ENCODE assay signal across 1 cellular context in the genomic region with DNA sequence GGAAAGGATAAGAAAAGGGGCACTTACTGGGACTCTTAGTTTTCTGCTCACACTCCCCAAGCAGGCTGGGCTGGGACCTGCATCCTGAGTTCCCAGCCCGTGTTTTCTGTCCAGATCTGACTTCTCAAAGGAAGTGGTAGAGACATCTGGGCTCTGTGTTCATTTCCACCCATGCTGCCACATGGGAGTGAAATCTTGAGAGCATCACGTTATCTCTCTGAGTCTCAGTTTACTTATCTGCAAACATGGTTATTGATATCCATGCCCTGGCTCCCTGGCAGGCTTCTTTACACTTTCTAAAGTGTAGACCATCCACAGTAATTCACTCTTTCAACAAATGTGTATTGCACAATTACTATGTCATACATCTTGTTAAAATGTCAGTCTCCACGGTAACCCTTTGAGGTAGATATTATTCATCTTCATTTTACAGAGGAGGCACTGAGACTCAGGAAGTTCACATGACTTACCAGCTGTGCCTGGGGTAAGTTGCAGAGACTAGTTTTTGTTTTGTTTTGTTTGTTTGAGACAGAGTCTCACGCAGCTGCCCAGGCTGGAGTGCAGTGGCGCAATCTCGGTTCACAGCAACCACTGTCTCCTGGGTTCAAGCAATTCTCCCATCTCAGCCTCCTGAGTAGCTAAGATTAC.
TF ChIP-seq lines count a peak whose summit lies in the region.

No MANE protein-coding gene starts in this region.

TF ChIP-seq in HepG2, 621 proteins besides CTCF, POLR2A, EP300 and RAD21 (continued from another document and continues in another):
- TF ChIP-seq REST (IDR thresholded peaks at IDR 0.05; ENCODE audit: borderline replicate concordance in 1 of 2, low read depth in 1 of 2, low read length in 2 of 2) (no peak), ZFAT (CRISPR knock-in tag; conservative IDR thresholded peaks at IDR 0.05) (no peak), PRDM15 (CRISPR knock-in tag; IDR thresholded peaks at IDR 0.05) (no peak), SNAI1 (CRISPR knock-in tag; IDR thresholded peaks at IDR 0.05; ENCODE audit: borderline replicate concordance) (no peak), ZNF17 (CRISPR knock-in tag; IDR thresholded peaks at IDR 0.05) (no peak), JUND (CRISPR knock-in tag; IDR thresholded peaks at IDR 0.05) (no peak), CEBPG (CRISPR knock-in tag; IDR thresholded peaks at IDR 0.05) (peak; percentile 86), MLXIP (CRISPR knock-in tag; IDR thresholded peaks at IDR 0.05; ENCODE audit: borderline replicate concordance) (no peak), ZNF543 (CRISPR knock-in tag; IDR thresholded peaks at IDR 0.05) (no peak), ETV6 (CRISPR knock-in tag; conservative IDR thresholded peaks at IDR 0.05) (no peak), ZNF879 (CRISPR knock-in tag; IDR thresholded peaks at IDR 0.05) (no peak), POLR2AphosphoS2 (IDR thresholded peaks at IDR 0.05; ENCODE audit: low read depth, low read length) (no peak), PAXIP1 (CRISPR knock-in tag; conservative IDR thresholded peaks at IDR 0.05) (0 out of 2 replicates have a peak, but pooled peaks have one; percentile 18)
- TF ChIP-seq, protein P1, sequence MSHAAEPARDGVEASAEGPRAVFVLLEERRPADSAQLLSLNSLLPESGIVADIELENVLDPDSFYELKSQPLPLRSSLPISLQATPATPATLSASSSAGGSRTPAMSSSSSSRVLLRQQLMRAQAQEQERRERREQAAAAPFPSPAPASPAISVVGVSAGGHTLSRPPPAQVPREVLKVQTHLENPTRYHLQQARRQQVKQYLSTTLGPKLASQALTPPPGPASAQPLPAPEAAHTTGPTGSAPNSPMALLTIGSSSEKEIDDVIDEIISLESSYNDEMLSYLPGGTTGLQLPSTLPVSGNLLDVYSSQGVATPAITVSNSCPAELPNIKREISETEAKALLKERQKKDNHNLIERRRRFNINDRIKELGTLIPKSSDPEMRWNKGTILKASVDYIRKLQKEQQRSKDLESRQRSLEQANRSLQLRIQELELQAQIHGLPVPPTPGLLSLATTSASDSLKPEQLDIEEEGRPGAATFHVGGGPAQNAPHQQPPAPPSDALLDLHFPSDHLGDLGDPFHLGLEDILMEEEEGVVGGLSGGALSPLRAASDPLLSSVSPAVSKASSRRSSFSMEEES (CRISPR knock-in tag; IDR thresholded peaks at IDR 0.05): 0 out of 2 replicates have a peak, but pooled peaks have one; percentile 44
- TF ChIP-seq, protein P2, sequence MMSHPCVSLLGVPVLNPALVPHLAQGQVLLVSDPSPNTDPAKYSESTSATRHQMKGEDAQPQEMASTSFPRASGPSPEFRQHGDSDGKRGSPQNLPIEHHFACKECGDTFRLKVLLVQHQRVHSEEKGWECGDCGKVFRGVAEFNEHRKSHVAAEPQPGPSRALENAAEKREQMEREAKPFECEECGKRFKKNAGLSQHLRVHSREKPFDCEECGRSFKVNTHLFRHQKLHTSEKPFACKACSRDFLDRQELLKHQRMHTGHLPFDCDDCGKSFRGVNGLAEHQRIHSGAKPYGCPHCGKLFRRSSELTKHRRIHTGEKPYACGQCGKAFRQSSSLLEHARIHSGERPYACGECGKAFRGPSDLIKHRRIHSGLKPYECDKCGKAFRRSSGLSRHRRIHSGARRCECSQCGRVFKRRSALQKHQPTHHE (CRISPR knock-in tag; IDR thresholded peaks at IDR 0.05; ENCODE audit: borderline replicate concordance): no peak
- TF ChIP-seq, protein P3, sequence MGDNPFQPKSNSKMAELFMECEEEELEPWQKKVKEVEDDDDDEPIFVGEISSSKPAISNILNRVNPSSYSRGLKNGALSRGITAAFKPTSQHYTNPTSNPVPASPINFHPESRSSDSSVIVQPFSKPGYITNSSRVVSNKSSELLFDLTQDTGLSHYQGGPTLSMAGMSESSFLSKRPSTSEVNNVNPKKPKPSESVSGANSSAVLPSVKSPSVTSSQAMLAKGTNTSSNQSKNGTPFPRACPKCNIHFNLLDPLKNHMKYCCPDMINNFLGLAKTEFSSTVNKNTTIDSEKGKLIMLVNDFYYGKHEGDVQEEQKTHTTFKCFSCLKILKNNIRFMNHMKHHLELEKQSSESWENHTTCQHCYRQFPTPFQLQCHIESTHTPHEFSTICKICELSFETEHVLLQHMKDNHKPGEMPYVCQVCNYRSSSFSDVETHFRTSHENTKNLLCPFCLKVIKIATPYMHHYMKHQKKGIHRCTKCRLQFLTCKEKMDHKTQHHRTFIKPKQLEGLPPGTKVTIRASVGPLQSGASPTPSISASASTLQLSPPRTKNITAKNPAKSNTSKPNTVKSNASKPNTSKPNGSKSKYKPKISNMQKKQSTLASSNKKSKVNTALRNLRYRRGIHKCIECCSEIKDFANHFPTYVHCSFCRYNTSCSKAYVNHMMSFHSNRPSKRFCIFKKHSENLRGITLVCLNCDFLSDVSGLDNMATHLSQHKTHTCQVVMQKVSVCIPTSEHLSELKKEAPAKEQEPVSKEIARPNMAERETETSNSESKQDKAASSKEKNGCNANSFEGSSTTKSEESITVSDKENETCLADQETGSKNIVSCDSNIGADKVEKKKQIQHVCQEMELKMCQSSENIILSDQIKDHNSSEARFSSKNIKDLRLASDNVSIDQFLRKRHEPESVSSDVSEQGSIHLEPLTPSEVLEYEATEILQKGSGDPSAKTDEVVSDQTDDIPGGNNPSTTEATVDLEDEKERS (CRISPR knock-in tag; IDR thresholded peaks at IDR 0.05): no peak
- TF ChIP-seq, protein P4, sequence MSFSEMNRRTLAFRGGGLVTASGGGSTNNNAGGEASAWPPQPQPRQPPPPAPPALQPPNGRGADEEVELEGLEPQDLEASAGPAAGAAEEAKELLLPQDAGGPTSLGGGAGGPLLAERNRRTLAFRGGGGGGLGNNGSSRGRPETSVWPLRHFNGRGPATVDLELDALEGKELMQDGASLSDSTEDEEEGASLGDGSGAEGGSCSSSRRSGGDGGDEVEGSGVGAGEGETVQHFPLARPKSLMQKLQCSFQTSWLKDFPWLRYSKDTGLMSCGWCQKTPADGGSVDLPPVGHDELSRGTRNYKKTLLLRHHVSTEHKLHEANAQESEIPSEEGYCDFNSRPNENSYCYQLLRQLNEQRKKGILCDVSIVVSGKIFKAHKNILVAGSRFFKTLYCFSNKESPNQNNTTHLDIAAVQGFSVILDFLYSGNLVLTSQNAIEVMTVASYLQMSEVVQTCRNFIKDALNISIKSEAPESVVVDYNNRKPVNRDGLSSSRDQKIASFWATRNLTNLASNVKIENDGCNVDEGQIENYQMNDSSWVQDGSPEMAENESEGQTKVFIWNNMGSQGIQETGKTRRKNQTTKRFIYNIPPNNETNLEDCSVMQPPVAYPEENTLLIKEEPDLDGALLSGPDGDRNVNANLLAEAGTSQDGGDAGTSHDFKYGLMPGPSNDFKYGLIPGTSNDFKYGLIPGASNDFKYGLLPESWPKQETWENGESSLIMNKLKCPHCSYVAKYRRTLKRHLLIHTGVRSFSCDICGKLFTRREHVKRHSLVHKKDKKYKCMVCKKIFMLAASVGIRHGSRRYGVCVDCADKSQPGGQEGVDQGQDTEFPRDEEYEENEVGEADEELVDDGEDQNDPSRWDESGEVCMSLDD (CRISPR knock-in tag; IDR thresholded peaks at IDR 0.05; ENCODE audit: borderline replicate concordance): no peak
- TF ChIP-seq, protein P5, sequence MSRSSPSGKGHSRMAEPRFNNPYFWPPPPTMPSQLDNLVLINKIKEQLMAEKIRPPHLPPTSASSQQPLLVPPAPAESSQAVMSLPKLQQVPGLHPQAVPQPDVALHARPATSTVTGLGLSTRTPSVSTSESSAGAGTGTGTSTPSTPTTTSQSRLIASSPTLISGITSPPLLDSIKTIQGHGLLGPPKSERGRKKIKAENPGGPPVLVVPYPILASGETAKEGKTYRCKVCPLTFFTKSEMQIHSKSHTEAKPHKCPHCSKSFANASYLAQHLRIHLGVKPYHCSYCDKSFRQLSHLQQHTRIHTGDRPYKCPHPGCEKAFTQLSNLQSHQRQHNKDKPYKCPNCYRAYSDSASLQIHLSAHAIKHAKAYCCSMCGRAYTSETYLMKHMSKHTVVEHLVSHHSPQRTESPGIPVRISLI (CRISPR knock-in tag; IDR thresholded peaks at IDR 0.05; ENCODE audit: borderline replicate concordance): no peak
